Comparison of ENCODE assay signal across 8 cellular contexts in genomic region chrX:154762529-154763296, GRCh38. TPM values are rescaled to one million over a fixed set of nuclear protein-coding genes. Genes with fewer than 3 reads are reported as not detected.
DNase-seq lines count a peak whose midpoint lies in the region; ATAC-seq, FAIRE-seq and TF ChIP-seq lines count a peak whose summit lies in the region.

Gene DKC1 (plus strand): TSS chrX:154762864. CDS start chrX:154762966, 102 bp downstream.

- H3K27me3 ChIP-seq in adrenal gland: no peaks in the 10 kb centered on the region

- TF ChIP-seq POLR2A in GM12891 (IDR thresholded peaks at IDR 0.05; ENCODE audit: low read depth, low read length) (peak; percentile 47; the same call in 1 of the 2 replicates), adrenal gland (IDR thresholded peaks at IDR 0.05) (peak; percentile 18 to 62)

- H3K9me3 Mint-ChIP-seq in T-cell (no peaks in the 10 kb centered on the region), progenitor cell of endocrine pancreas (ENCODE audit: low read depth) (peaks cover 7% of the 10 kb centered on the region)

- peaks cover 16% of the 10 kb centered on the region for H3K36me3 Mint-ChIP-seq in T-cell
- peaks cover 5% of the 10 kb centered on the region for H3K36me3 Mint-ChIP-seq in progenitor cell of endocrine pancreas (ENCODE audit: insufficient read depth)

- H3K27ac Mint-ChIP-seq in T-cell (peak within 1 kb of the TSS; percentile 92 to 94), progenitor cell of endocrine pancreas (peak within 1 kb of the TSS; percentile 97)

- WGBS in adrenal gland, 4 donors: 0 to 53% (median 20%) methylated on average over 4 to 80 of the region's 85 CpGs

- DNase-seq in GM12891 (ENCODE audit: insufficient read length, low spot score) (peak; percentile 74), NCI-H1436 treated with DMSO at 0.1 percent for 48 hours (lab: John Stamatoyannopoulos, UW) (peak; percentile 94), T-cell (peak; percentile 82 to 96 (median 92)), adrenal gland (peak; percentile 95 to 97 (median 96)), left cardiac atrium (peak; percentile 96), progenitor cell of endocrine pancreas (ENCODE audit: low spot score, unreplicated experiment) (peak; percentile 87), ureter (ENCODE audit: low spot score) (peak; percentile 95)

- POLR2A ChIA-PET in T-cell (lab: Charles Lee): no interaction called here

- H3K4me1 ChIP-seq in adrenal gland (replicated peaks in 1 of 2): peaks cover 0 to 6% of the 10 kb centered on the region in 2 donors

- CTCF ChIA-PET in T-cell (lab: Charles Lee): interaction anchor here in 1 of 2 donors (0.7 to 3.5 kb wide), 4 partner anchors 13 to 394 kb away, joined by 3 to 29 read pairs (median 3); partner anchors contain the start of gene GAB3

- intact Hi-C loops in adrenal gland (cut with DNase I) (no loop called here), left cardiac atrium (cut with DNase I) (no loop called here)

- FAIRE-seq in GM12891 (lab: Jason Lieb, UNC): peak; percentile 99

- peak within 1 kb of the TSS in 4 of 5 donors; percentile 38 to 83 (median 57) for H3K27ac ChIP-seq in adrenal gland

- H3K4me1 Mint-ChIP-seq in T-cell: peaks cover 20 to 26% (median 26%) of the 10 kb centered on the region in 3 donors
- H3K4me1 Mint-ChIP-seq in progenitor cell of endocrine pancreas (ENCODE audit: low read depth): peaks cover 4% of the 10 kb centered on the region

- H3K4me3 ChIP-seq in adrenal gland: peak within 1 kb of the TSS; percentile 6 to 79 (median 24)

- TF ChIP-seq CTCF in adrenal gland (IDR thresholded peaks at IDR 0.05) (peak in 1 of 6 experiments; percentile 10), progenitor cell of endocrine pancreas (IDR thresholded peaks at IDR 0.05; ENCODE audit: unreplicated experiment) (no peak)

- peak within 1 kb of the TSS; percentile 81 to 87 (median 82) for H3K4me3 Mint-ChIP-seq in T-cell
- H3K4me3 Mint-ChIP-seq in progenitor cell of endocrine pancreas (ENCODE audit: low read depth): peak within 1 kb of the TSS; percentile 85

- ATAC-seq in HG02840 (IDR thresholded peaks at IDR 0.05; ENCODE audit: low FRiP score, unreplicated experiment): peak; percentile 82
- peak; percentile 88 to 93 (median 88) for ATAC-seq in T-cell (replicated peaks in 1 of 4)
- ATAC-seq in left cardiac atrium: peak; percentile 97 to 99

- H3K36me3 ChIP-seq in adrenal gland (replicated peaks in 1 of 2): peaks cover 0 to 17% of the 10 kb centered on the region in 2 donors

- no peaks in the 10 kb centered on the region for H3K9me3 ChIP-seq in adrenal gland (replicated peaks in 1 of 3)

- no peaks in the 10 kb centered on the region for H3K27me3 Mint-ChIP-seq in T-cell
- no peaks in the 10 kb centered on the region for H3K27me3 Mint-ChIP-seq in progenitor cell of endocrine pancreas

TF ChIP-seq in GM12891, 5 proteins besides CTCF, POLR2A, EP300 and RAD21:
- TF ChIP-seq TAF1 (IDR thresholded peaks at IDR 0.05; ENCODE audit: low read depth, low read length): 0 out of 2 replicates have a peak, but pooled peaks have one; percentile 29
- no peak for TF ChIP-seq POU2F2 (IDR thresholded peaks at IDR 0.05; ENCODE audit: low read depth, low read length)
- TF ChIP-seq POLR2AphosphoS5 (IDR thresholded peaks at IDR 0.05; ENCODE audit: low read depth, low read length): peak; percentile 58; the same call in 1 of the 2 replicates
- no peak for TF ChIP-seq PAX5 (IDR thresholded peaks at IDR 0.05; ENCODE audit: insufficient read depth, low read length, severe bottlenecking)
- TF ChIP-seq SPI1 (IDR thresholded peaks at IDR 0.05; ENCODE audit: low read depth, low read length): no peak

RNA-seq across cellular contexts. Expression of gene DKC1, which starts in this region (rescaled TPM):
- 62.9 TPM for polyA plus RNA-seq in GM12891 (2012; ENCODE audit: low read depth, missing spikeins)
- total RNA-seq in T-cell: 10 to 100 TPM; 56.5 to 63.2 (median 58.5) TPM
- total RNA-seq in adrenal gland: 10 to 100 TPM; 20.2 to 48.6 (median 27.2) TPM
- polyA plus RNA-seq in adrenal gland: 100 to 1,000 TPM in 1 of 3 donors, 10 to 100 TPM in 2; 22.0 to 111 (median 37.4) TPM
- total RNA-seq in left cardiac atrium: 10 to 100 TPM; 19.5 to 34.3 TPM
- 58.5 and 61.0 TPM in 2 replicates for total RNA-seq in progenitor cell of endocrine pancreas
- 73.8 TPM for total RNA-seq in ureter

Comparison
In these comparisons a context has a peak if more than half of its experiments do, and no peak if none do; other contexts are left out.
1. Peak in every context shown above with its lines: DNase-seq, ATAC-seq, H3K4me3 ChIP-seq and H3K27ac ChIP-seq.